Comparison of ENCODE assay signal across 10 cellular contexts in the genomic region with DNA sequence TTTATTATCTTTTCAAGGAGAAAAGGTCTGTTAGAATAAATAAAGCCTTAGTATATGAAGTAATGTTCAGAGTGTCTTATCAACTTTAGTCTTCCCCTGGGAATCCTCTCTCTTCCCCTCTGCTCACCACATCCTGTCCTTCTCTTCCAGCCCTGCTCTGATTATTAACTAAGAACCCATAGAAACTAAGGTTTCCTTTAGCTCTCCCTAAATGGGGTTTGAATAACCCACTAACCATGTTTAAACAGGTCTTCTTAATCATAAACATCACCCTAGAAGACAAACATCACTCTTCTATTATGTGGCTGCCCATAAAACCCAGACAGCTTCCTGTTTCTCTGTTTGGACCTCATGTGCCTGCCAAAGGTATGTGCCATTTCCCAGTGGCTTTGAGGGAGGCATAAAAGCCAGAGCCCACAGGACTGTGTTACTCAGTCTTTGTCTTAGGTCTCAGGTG. TPM values are rescaled to one million over a fixed set of nuclear protein-coding genes. Genes with fewer than 3 reads are reported as not detected.
DNase-seq lines count a peak whose midpoint lies in the region; ATAC-seq and TF ChIP-seq lines count a peak whose summit lies in the region.
"Had no signal": no experiment of that assay in that cellular context is flagged by ENCODE, and none has a peak within 500 bp of the region (broad histone marks: within the 10 kb centered on the region; RNA-seq: fewer than 3 reads in every experiment).

No MANE protein-coding gene starts in this region.

- no peaks in the 10 kb centered on the region for H4K20me1 ChIP-seq in PC-9 (ENCODE audit: insufficient read depth)

- H3K36me3 ChIP-seq in brain microvascular endothelial cell (replicated peaks) (no peaks in the 10 kb centered on the region), PC-9 (ENCODE audit: low read depth) (no peaks in the 10 kb centered on the region)
- H3K36me3 ChIP-seq: suprapubic skin had no signal

- DNase-seq in A172 (ENCODE audit: low spot score) (peak; percentile 75), brain microvascular endothelial cell (peak; percentile 61), mesenteric fat pad (ENCODE audit: low spot score) (no peak), PC-9 (no peak), SK-N-DZ (ENCODE audit: low spot score) (no peak), left lobe of liver (ENCODE audit: low spot score) (no peak)
- peak; percentile 31 for DNase-seq in Jurkat, Clone E6-1 (ENCODE audit: low read depth, low spot score)

- no peak overlapping the region; the same call in 1 of the 2 replicates for H3K4me2 ChIP-seq in PC-9

- intact Hi-C loops in PC-9 (cut with micrococcal nuclease; ENCODE audit: unreplicated experiment), result no loop called here

- TF ChIP-seq CTCF in brain microvascular endothelial cell (IDR thresholded peaks at IDR 0.05; ENCODE audit: low read depth, low read length, missing control alignments), result no peak
- TF ChIP-seq CTCF in PC-9 (conservative IDR thresholded peaks at IDR 0.05), result no peak

- BruUV-seq in PC-9 (replicated peaks; lab: Mats Ljungman, UMichigan), result no TSS peak

- H3F3A ChIP-seq in PC-9 (ENCODE audit: insufficient read depth, low read depth), result peaks cover 3% of the 10 kb centered on the region; the same call in 1 of the 2 replicates

- peaks cover 11% of the 10 kb centered on the region; the same call in 1 of the 2 replicates for H3K4me1 ChIP-seq in PC-9 (replicated peaks; ENCODE audit: insufficient read depth)
- H3K4me1 ChIP-seq: suprapubic skin had no signal

- no peaks in the 10 kb centered on the region for H3K9me2 ChIP-seq in PC-9 (ENCODE audit: insufficient read depth)

- H3K79me2 ChIP-seq in PC-9 (ENCODE audit: low read depth), result no peaks in the 10 kb centered on the region

- no peaks in the 10 kb centered on the region for H3K27me3 ChIP-seq in brain microvascular endothelial cell (replicated peaks)
- no peaks in the 10 kb centered on the region for H3K27me3 ChIP-seq in PC-9 (ENCODE audit: insufficient read depth, low read depth)

- ATAC-seq in GM18907 (IDR thresholded peaks at IDR 0.05; ENCODE audit: unreplicated experiment), result peak; percentile 91
- no peak for ATAC-seq in left lobe of liver

- H3K9me3 ChIP-seq in PC-9 (ENCODE audit: insufficient read depth, low read depth), result no peaks in the 10 kb centered on the region
- H3K9me3 ChIP-seq: suprapubic skin had no signal

- no peak overlapping the region for H3K4me3 ChIP-seq in Jurkat, Clone E6-1 (ENCODE audit: low read length)
- H3K4me3 ChIP-seq in brain microvascular endothelial cell (ENCODE audit: low read depth, low read length) (no peak overlapping the region), PC-9 (no peak overlapping the region)
- H3K4me3 ChIP-seq: suprapubic skin had no signal

- H3K27ac ChIP-seq in brain microvascular endothelial cell (peak overlapping the region; percentile 38), PC-9 (no peak overlapping the region)
- H3K27ac ChIP-seq: suprapubic skin had no signal

- no peak overlapping the region; the same call in 1 of the 2 replicates for H2AFZ ChIP-seq in PC-9

- POLR2A ChIA-PET in PC-9 (lab: Charles Lee; ENCODE audit: unreplicated experiment), result no interaction called here

- in situ Hi-C loops in brain microvascular endothelial cell (cut with HindIII; ENCODE audit: low pct_ligation_motif_present, low sequenced_read_pairs), result no loop called here

- CTCF ChIA-PET in PC-9 (lab: Charles Lee), result no interaction called here

RNA-seq across cellular contexts. Expression of a gene that starts 50.1 kb away (rescaled TPM):
- total RNA-seq in A172 (2014; rRNA removed; shearing (Covaris generic)), result 1.6 TPM in 1 of 2 replicates, not detected in the other
- 13.9 TPM for polyA plus RNA-seq in Jurkat, Clone E6-1 (2012; ENCODE audit: insufficient read depth, insufficient read length)
- total RNA-seq in mesenteric fat pad, result 1.2 TPM
- not detected in 2 replicates for total RNA-seq in PC-9 (2021)
- not detected in 2 replicates for polyA plus RNA-seq in SK-N-DZ (2014; cell fraction: cytosol; rRNA removed)
- not detected in 2 replicates for polyA plus RNA-seq in SK-N-DZ (2014; cell fraction: nucleus; rRNA removed)
- 0.96 TPM for total RNA-seq in left lobe of liver

RNA-seq across cellular contexts. Expression of a gene that starts 51.4 kb away (rescaled TPM):
- 0.07 and 0.12 TPM in 2 replicates for total RNA-seq in A172 (2014; rRNA removed; shearing (Covaris generic))
- polyA plus RNA-seq in Jurkat, Clone E6-1 (2012; ENCODE audit: insufficient read depth, insufficient read length), result not detected
- total RNA-seq in mesenteric fat pad (0.32 TPM), PC-9 (2021) (0.50 and 1.0 TPM in 2 replicates), left lobe of liver (0.20 TPM)
- not detected in 2 replicates for polyA plus RNA-seq in SK-N-DZ (2014; cell fraction: cytosol; rRNA removed)
- polyA plus RNA-seq in SK-N-DZ (2014; cell fraction: nucleus; rRNA removed), result not detected in 2 replicates
- total RNA-seq: T-helper 1 cell treated with Interleukin-12 subunit alpha and Interleukin-12 subunit beta and Interleukin-4 antibody, amounts not matched to agents 30 ng/mL and 1 ng/mL, for 36 hours had no signal

Comparison
In these comparisons a context has a peak if more than half of its experiments do, and no peak if none do; other contexts are left out.
1. DNase-seq: peak in A172 (single experiment), Jurkat, Clone E6-1 (single experiment) and brain microvascular endothelial cell (single experiment); none in mesenteric fat pad (single experiment), PC-9 (0 of 2), SK-N-DZ (single experiment) and left lobe of liver (single experiment).